9 cellular contexts compared by ENCODE assay signal in genomic region chr14:91352101-91352500, GRCh38.
DNase-seq lines count a peak whose midpoint lies in the region; ATAC-seq and TF ChIP-seq lines count a peak whose summit lies in the region.
"Had no signal": no experiment of that assay in that cellular context is flagged by ENCODE, and none has a peak within 500 bp of the region (broad histone marks: within the 10 kb centered on the region; RNA-seq: fewer than 3 reads in every experiment).

No MANE protein-coding gene starts in this region.

- TF ChIP-seq POLR2A in Peyer's patch (IDR thresholded peaks at IDR 0.05), result no peak

- in situ Hi-C loops in GM23248 (cut with MboI), result no loop called here

- no peaks in the 10 kb centered on the region for H3K9me3 ChIP-seq in GM23248 (ENCODE audit: low read depth)
- no peaks in the 10 kb centered on the region for H3K9me3 ChIP-seq in Peyer's patch

- 0 out of 2 replicates have a peak overlapping the region, but pooled peaks have one; percentile 2 for H3K9ac ChIP-seq in GM23248

- H3K27me3 Mint-ChIP-seq in progenitor cell of endocrine pancreas, result no peaks in the 10 kb centered on the region

- H3K9me2 ChIP-seq in GM23248 (ENCODE audit: insufficient read depth), result no peaks in the 10 kb centered on the region

- TF ChIP-seq CTCF in Peyer's patch (IDR thresholded peaks at IDR 0.05) (no peak), fibroblast of the aortic adventitia (IDR thresholded peaks at IDR 0.05; ENCODE audit: insufficient read depth, low read length) (no peak), progenitor cell of endocrine pancreas (IDR thresholded peaks at IDR 0.05; ENCODE audit: unreplicated experiment) (no peak)

- H3K79me2 ChIP-seq in GM23248 (ENCODE audit: insufficient read depth), result no peaks in the 10 kb centered on the region

- peak overlapping the region; percentile 9 for H3K4me2 ChIP-seq in GM23248 (ENCODE audit: unreplicated experiment)

- H3K27me3 ChIP-seq in GM23248 (replicated peaks; ENCODE audit: insufficient read depth) (peaks cover 53% of the 10 kb centered on the region), Peyer's patch (no peaks in the 10 kb centered on the region)

- H3K27ac ChIP-seq in GM23248 (no peak overlapping the region), Peyer's patch (peak overlapping the region in 3 of 4 donors; percentile 59 to 75 (median 66))

- peaks cover 9% of the 10 kb centered on the region for H3K36me3 Mint-ChIP-seq in progenitor cell of endocrine pancreas (ENCODE audit: insufficient read depth)

- peak overlapping the region; percentile 71 for H3K27ac Mint-ChIP-seq in progenitor cell of endocrine pancreas

- no peaks in the 10 kb centered on the region for H4K20me1 ChIP-seq in GM23248 (ENCODE audit: insufficient read depth)

- H3K4me3 Mint-ChIP-seq in progenitor cell of endocrine pancreas (ENCODE audit: low read depth), result no peak overlapping the region

- 0 out of 2 replicates have a peak overlapping the region, but pooled peaks have one; percentile 11 for H3K4me3 ChIP-seq in GM23248
- H3K4me3 ChIP-seq in Peyer's patch, result no peak overlapping the region
- H3K4me3 ChIP-seq in fibroblast of the aortic adventitia (ENCODE audit: low read depth, low read length), result no peak overlapping the region

- no peak for ATAC-seq in HG03097 (IDR thresholded peaks at IDR 0.05; ENCODE audit: low FRiP score, unreplicated experiment)

- no peak overlapping the region for H2AFZ ChIP-seq in GM23248

- 6 to 7% methylated on average over 18 of the region's 18 CpGs for WGBS in GM23248 (ENCODE audit: low coverage in 1 of 2, low lambda C conversion rate in 2 of 2, missing lambda C conversion rate in 2 of 2), 2 experiments

- DNase-seq in GM23248 (peak; percentile 62), Peyer's patch (no peak), fibroblast of the aortic adventitia (ENCODE audit: low read depth) (peak; percentile 22), progenitor cell of endocrine pancreas (ENCODE audit: low spot score, unreplicated experiment) (no peak), NCI-H1048 (lab: John Stamatoyannopoulos, UW) (no peak), H4 (ENCODE audit: low spot score) (no peak), cerebellar cortex (ENCODE audit: low spot score) (no peak)
- DNase-seq: SW 1271 had no signal

- H3K9me3 Mint-ChIP-seq in progenitor cell of endocrine pancreas (ENCODE audit: low read depth), result no peaks in the 10 kb centered on the region

- H3K4me1 Mint-ChIP-seq in progenitor cell of endocrine pancreas (ENCODE audit: low read depth), result peaks cover 61% of the 10 kb centered on the region

- H3K4me1 ChIP-seq in GM23248 (ENCODE audit: insufficient read depth), result 0 out of 2 replicates have a peak, but pooled peaks cover 4% of the 10 kb centered on the region
- H3K4me1 ChIP-seq in Peyer's patch, result peaks cover 0 to 38% (median 17%) of the 10 kb centered on the region in 4 donors

- H3K36me3 ChIP-seq in GM23248 (ENCODE audit: low read depth) (no peaks in the 10 kb centered on the region), Peyer's patch (no peaks in the 10 kb centered on the region)

- H3F3A ChIP-seq in GM23248 (ENCODE audit: insufficient read depth), result 0 out of 2 replicates have a peak, but pooled peaks cover 6% of the 10 kb centered on the region

Comparison
In these comparisons a context has a peak if more than half of its experiments do, and no peak if none do; other contexts are left out.
1. DNase-seq: peak in GM23248 (single experiment) and fibroblast of the aortic adventitia (single experiment); none in Peyer's patch (0 of 3), progenitor cell of endocrine pancreas (single experiment), NCI-H1048 (single experiment), H4 (single experiment) and cerebellar cortex (single experiment).